In the genomic region with DNA sequence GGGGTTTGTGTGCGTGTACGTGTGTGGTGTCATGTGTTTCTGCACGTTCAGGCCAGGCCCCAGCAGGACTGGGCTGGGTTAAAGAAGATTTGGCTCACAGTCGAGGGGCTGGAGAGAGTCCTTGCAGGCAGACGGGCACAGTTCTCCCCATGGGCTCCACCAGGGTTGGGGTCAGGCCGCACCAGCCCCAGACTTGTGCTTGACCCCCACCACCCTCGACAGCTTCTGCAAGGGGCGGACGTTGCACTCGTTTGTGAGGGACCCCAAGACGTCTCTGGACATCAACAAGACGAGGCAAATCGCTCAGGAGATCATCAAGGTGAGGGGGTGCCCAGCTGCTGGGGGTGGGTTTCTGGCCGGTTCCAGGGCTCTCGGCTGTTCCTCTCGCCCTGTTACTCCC, we compare ENCODE assay signal across 19 cellular contexts. TPM values are rescaled to one million over a fixed set of nuclear protein-coding genes. Genes with fewer than 3 reads are reported as not detected.
DNase-seq lines count a peak whose midpoint lies in the region; ATAC-seq and TF ChIP-seq lines count a peak whose summit lies in the region.
"Had no signal": no experiment of that assay in that cellular context is flagged by ENCODE, and none has a peak within 500 bp of the region (broad histone marks: within the 10 kb centered on the region; RNA-seq: fewer than 3 reads in every experiment).

No MANE protein-coding gene starts in this region.

- 88 to 90% methylated on average over 8 to 16 of the region's 16 CpGs for WGBS in endodermal cell (ENCODE audit: insufficient coverage in 1 of 2, insufficient read length in 1 of 2), 2 experiments

- H2AFZ ChIP-seq in osteoblast (ENCODE audit: low read length) = no peak overlapping the region

- ATAC-seq in activated naive CD8-positive, alpha-beta T cell treated with anti-CD3 and anti-CD28 coated beads, Interleukin-2, amount 50 U/mL, for 24 hours = no peak
- no peak for ATAC-seq in HG03354 (IDR thresholded peaks at IDR 0.05; ENCODE audit: poor library complexity, severe bottlenecking, unreplicated experiment)
- ATAC-seq in HG02759 (IDR thresholded peaks at IDR 0.05; ENCODE audit: unreplicated experiment) = no peak

- TF ChIP-seq CTCF in endodermal cell (conservative IDR thresholded peaks at IDR 0.05) (no peak), osteoblast (IDR thresholded peaks at IDR 0.05; ENCODE audit: extremely low read depth, low read depth, low read length) (no peak)

- H3K27ac Mint-ChIP-seq in activated naive CD8-positive, alpha-beta T cell treated with anti-CD3 and anti-CD28 coated beads, Interleukin-2, amount 50 U/mL, for 24 hours = peak overlapping the region; percentile 36
- H3K27ac Mint-ChIP-seq in activated naive CD8-positive, alpha-beta T cell treated with anti-CD3 and anti-CD28 coated beads for 36 hours = no peak overlapping the region
- peak overlapping the region; percentile 76 for H3K27ac Mint-ChIP-seq in activated T-helper 2 cell treated with anti-CD3 and anti-CD28 coated beads, Interferon-gamma antibody, Interleukin-2, Interleukin-4, amounts not matched to agents 10 μg/mL and 5 μg/mL and 100 μg/mL, durations not matched to agents 14 hours and 24 hours and 36 hours
- peak overlapping the region; percentile 44 for H3K27ac Mint-ChIP-seq in endodermal cell
- H3K27ac Mint-ChIP-seq: IgD-negative memory B cell had no signal

- H3K4me1 Mint-ChIP-seq in activated naive CD8-positive, alpha-beta T cell treated with anti-CD3 and anti-CD28 coated beads, Interleukin-2, amount 50 U/mL, for 24 hours = peaks cover 17% of the 10 kb centered on the region
- H3K4me1 Mint-ChIP-seq in activated naive CD8-positive, alpha-beta T cell treated with anti-CD3 and anti-CD28 coated beads for 36 hours = peaks cover 14% of the 10 kb centered on the region
- H3K4me1 Mint-ChIP-seq in activated T-helper 2 cell treated with anti-CD3 and anti-CD28 coated beads, Interferon-gamma antibody, Interleukin-2, Interleukin-4, amounts not matched to agents 10 μg/mL and 5 μg/mL and 100 μg/mL, durations not matched to agents 14 hours and 24 hours and 36 hours (ENCODE audit: low read depth) = peaks cover 24% of the 10 kb centered on the region
- H3K4me1 Mint-ChIP-seq in endodermal cell = peaks cover 4% of the 10 kb centered on the region

- H3K4me2 ChIP-seq in osteoblast (ENCODE audit: insufficient read depth, low read length) = no peak overlapping the region

- H3K9me3 ChIP-seq in endodermal cell (ENCODE audit: control insufficient read depth, low read length) (no peaks in the 10 kb centered on the region), osteoblast (ENCODE audit: low read depth, low read length) (no peaks in the 10 kb centered on the region)
- H3K9me3 ChIP-seq: BE2C, HAP-1 had no signal

- peaks cover 24% of the 10 kb centered on the region for H3K36me3 ChIP-seq in endodermal cell (ENCODE audit: control insufficient read depth, insufficient read depth, low read length)
- no peaks in the 10 kb centered on the region for H3K36me3 ChIP-seq in osteoblast (ENCODE audit: insufficient read depth, low read length)
- H3K36me3 ChIP-seq: BE2C, HAP-1 had no signal

- H3K4me1 ChIP-seq in endodermal cell (ENCODE audit: control insufficient read depth, insufficient read depth, low read length) = no peaks in the 10 kb centered on the region
- no peaks in the 10 kb centered on the region for H3K4me1 ChIP-seq in osteoblast (ENCODE audit: insufficient read depth, low read length)
- H3K4me1 ChIP-seq: BE2C, HAP-1 had no signal

- H3K27ac ChIP-seq in endodermal cell (ENCODE audit: low read depth, low read length) = no peak overlapping the region
- no peak overlapping the region for H3K27ac ChIP-seq in osteoblast (ENCODE audit: low read depth, low read length)

- no peak overlapping the region for H3K4me3 ChIP-seq in endodermal cell (ENCODE audit: low read length)
- no peak overlapping the region for H3K4me3 ChIP-seq in osteoblast (ENCODE audit: insufficient read depth, low read length)
- H3K4me3 ChIP-seq: GM12878, HAP-1 had no signal

- no peaks in the 10 kb centered on the region for H4K20me1 ChIP-seq in osteoblast (ENCODE audit: insufficient read depth, low read length)

- no peak overlapping the region for H3K4me3 Mint-ChIP-seq in activated naive CD8-positive, alpha-beta T cell treated with anti-CD3 and anti-CD28 coated beads, Interleukin-2, amount 50 U/mL, for 24 hours
- H3K4me3 Mint-ChIP-seq in activated naive CD8-positive, alpha-beta T cell treated with anti-CD3 and anti-CD28 coated beads for 36 hours = no peak overlapping the region
- H3K4me3 Mint-ChIP-seq in activated T-helper 2 cell treated with anti-CD3 and anti-CD28 coated beads, Interferon-gamma antibody, Interleukin-2, Interleukin-4, amounts not matched to agents 10 μg/mL and 5 μg/mL and 100 μg/mL, durations not matched to agents 14 hours and 24 hours and 36 hours (ENCODE audit: low read depth) = no peak overlapping the region
- no peak overlapping the region for H3K4me3 Mint-ChIP-seq in endodermal cell
- H3K4me3 Mint-ChIP-seq: CD4-positive, CD25-positive, alpha-beta regulatory T cell; CD8-positive, alpha-beta memory T cell; IgD-negative memory B cell had no signal

- no peaks in the 10 kb centered on the region for H3K9me3 Mint-ChIP-seq in activated naive CD8-positive, alpha-beta T cell treated with anti-CD3 and anti-CD28 coated beads, Interleukin-2, amount 50 U/mL, for 24 hours
- H3K9me3 Mint-ChIP-seq in activated naive CD8-positive, alpha-beta T cell treated with anti-CD3 and anti-CD28 coated beads for 36 hours = no peaks in the 10 kb centered on the region
- no peaks in the 10 kb centered on the region for H3K9me3 Mint-ChIP-seq in activated T-helper 2 cell treated with anti-CD3 and anti-CD28 coated beads, Interferon-gamma antibody, Interleukin-2, Interleukin-4, amounts not matched to agents 10 μg/mL and 5 μg/mL and 100 μg/mL, durations not matched to agents 14 hours and 24 hours and 36 hours
- no peaks in the 10 kb centered on the region for H3K9me3 Mint-ChIP-seq in endodermal cell
- H3K9me3 Mint-ChIP-seq: CD4-positive, CD25-positive, alpha-beta regulatory T cell; CD8-positive, alpha-beta memory T cell; IgD-negative memory B cell had no signal

- H3K79me2 ChIP-seq in osteoblast (ENCODE audit: insufficient read depth, low read length) = no peaks in the 10 kb centered on the region

- no peak for DNase-seq in activated naive CD8-positive, alpha-beta T cell treated with anti-CD3 and anti-CD28 coated beads, Interleukin-2, amount 50 U/mL, for 24 hours
- DNase-seq in activated naive CD8-positive, alpha-beta T cell treated with anti-CD3 and anti-CD28 coated beads for 36 hours = no peak
- no peak for DNase-seq in activated T-helper 2 cell treated with anti-CD3 and anti-CD28 coated beads, Interferon-gamma antibody, Interleukin-2, Interleukin-4, amounts not matched to agents 10 μg/mL and 5 μg/mL and 100 μg/mL, durations not matched to agents 14 hours and 24 hours and 36 hours (ENCODE audit: low spot score)
- DNase-seq in endodermal cell = no peak
- peak; percentile 71 for DNase-seq in osteoblast (ENCODE audit: insufficient read length, low spot score, missing footprints)
- DNase-seq: ACHN; BE2C; C1 segment of cervical spinal cord; CD4-positive, CD25-positive, alpha-beta regulatory T cell; CD8-positive, alpha-beta memory T cell; COR-L47; DMS 273 treated with DMSO at 0.1 percent for 48 hours; DND-41 had no signal

- intact Hi-C loops in activated T-helper 2 cell treated with anti-CD3 and anti-CD28 coated beads, Interferon-gamma antibody, Interleukin-2, Interleukin-4, amounts not matched to agents 10 μg/mL and 5 μg/mL and 100 μg/mL, durations not matched to agents 14 hours and 24 hours and 36 hours (cut with micrococcal nuclease) = loop anchor here (2.0 kb wide), 1 partner anchor 45 kb away; no protein-coding TSS in a partner anchor

- H3K9ac ChIP-seq in endodermal cell (ENCODE audit: extremely low read depth, low read length, poor library complexity, severe bottlenecking) = no peak overlapping the region

- no peaks in the 10 kb centered on the region for H3K27me3 ChIP-seq in endodermal cell (ENCODE audit: control insufficient read depth, insufficient read depth, low read length, poor library complexity, severe bottlenecking)
- H3K27me3 ChIP-seq in osteoblast (ENCODE audit: insufficient read depth, low read length) = no peaks in the 10 kb centered on the region
- H3K27me3 ChIP-seq: BE2C had no signal

- H3K27me3 Mint-ChIP-seq in activated naive CD8-positive, alpha-beta T cell treated with anti-CD3 and anti-CD28 coated beads, Interleukin-2, amount 50 U/mL, for 24 hours = no peaks in the 10 kb centered on the region
- no peaks in the 10 kb centered on the region for H3K27me3 Mint-ChIP-seq in activated naive CD8-positive, alpha-beta T cell treated with anti-CD3 and anti-CD28 coated beads for 36 hours
- no peaks in the 10 kb centered on the region for H3K27me3 Mint-ChIP-seq in activated T-helper 2 cell treated with anti-CD3 and anti-CD28 coated beads, Interferon-gamma antibody, Interleukin-2, Interleukin-4, amounts not matched to agents 10 μg/mL and 5 μg/mL and 100 μg/mL, durations not matched to agents 14 hours and 24 hours and 36 hours (ENCODE audit: low read depth)
- no peaks in the 10 kb centered on the region for H3K27me3 Mint-ChIP-seq in endodermal cell (ENCODE audit: insufficient read depth)
- H3K27me3 Mint-ChIP-seq: CD4-positive, CD25-positive, alpha-beta regulatory T cell; CD8-positive, alpha-beta memory T cell; IgD-negative memory B cell had no signal

- H3K36me3 Mint-ChIP-seq in activated naive CD8-positive, alpha-beta T cell treated with anti-CD3 and anti-CD28 coated beads, Interleukin-2, amount 50 U/mL, for 24 hours (ENCODE audit: low read depth) = peaks cover 62% of the 10 kb centered on the region
- H3K36me3 Mint-ChIP-seq in activated naive CD8-positive, alpha-beta T cell treated with anti-CD3 and anti-CD28 coated beads for 36 hours = peaks cover 15% of the 10 kb centered on the region
- H3K36me3 Mint-ChIP-seq in activated T-helper 2 cell treated with anti-CD3 and anti-CD28 coated beads, Interferon-gamma antibody, Interleukin-2, Interleukin-4, amounts not matched to agents 10 μg/mL and 5 μg/mL and 100 μg/mL, durations not matched to agents 14 hours and 24 hours and 36 hours (ENCODE audit: low read depth) = peaks cover 59% of the 10 kb centered on the region
- peaks cover 55% of the 10 kb centered on the region for H3K36me3 Mint-ChIP-seq in endodermal cell (ENCODE audit: low read depth)

RNA-seq across cellular contexts. Expression of gene LGALS9, which starts 23.3 kb away (rescaled TPM):
- 10 to 100 TPM; 25.1 to 25.3 TPM for total RNA-seq in activated naive CD8-positive, alpha-beta T cell treated with anti-CD3 and anti-CD28 coated beads for 36 hours
- 35.1 and 35.8 TPM in 2 replicates for total RNA-seq in activated T-helper 2 cell treated with anti-CD3 and anti-CD28 coated beads, Interferon-gamma antibody, Interleukin-2, Interleukin-4, amounts not matched to agents 10 μg/mL and 5 μg/mL and 100 μg/mL, durations not matched to agents 14 hours and 24 hours and 36 hours
- total RNA-seq in endodermal cell = 1 to 10 TPM; 1.6 to 2.9 TPM
- polyA plus RNA-seq in endodermal cell (2013, experiment 1 of 2) = 2.1 TPM
- polyA plus RNA-seq in endodermal cell (2013, experiment 2 of 2) = 2.1 TPM
- total RNA-seq in osteoblast = 1.4 and 4.7 TPM in 2 replicates
- total RNA-seq: G401 had no signal
